ENCODE assay signal across 8 cellular contexts in the genomic region with DNA sequence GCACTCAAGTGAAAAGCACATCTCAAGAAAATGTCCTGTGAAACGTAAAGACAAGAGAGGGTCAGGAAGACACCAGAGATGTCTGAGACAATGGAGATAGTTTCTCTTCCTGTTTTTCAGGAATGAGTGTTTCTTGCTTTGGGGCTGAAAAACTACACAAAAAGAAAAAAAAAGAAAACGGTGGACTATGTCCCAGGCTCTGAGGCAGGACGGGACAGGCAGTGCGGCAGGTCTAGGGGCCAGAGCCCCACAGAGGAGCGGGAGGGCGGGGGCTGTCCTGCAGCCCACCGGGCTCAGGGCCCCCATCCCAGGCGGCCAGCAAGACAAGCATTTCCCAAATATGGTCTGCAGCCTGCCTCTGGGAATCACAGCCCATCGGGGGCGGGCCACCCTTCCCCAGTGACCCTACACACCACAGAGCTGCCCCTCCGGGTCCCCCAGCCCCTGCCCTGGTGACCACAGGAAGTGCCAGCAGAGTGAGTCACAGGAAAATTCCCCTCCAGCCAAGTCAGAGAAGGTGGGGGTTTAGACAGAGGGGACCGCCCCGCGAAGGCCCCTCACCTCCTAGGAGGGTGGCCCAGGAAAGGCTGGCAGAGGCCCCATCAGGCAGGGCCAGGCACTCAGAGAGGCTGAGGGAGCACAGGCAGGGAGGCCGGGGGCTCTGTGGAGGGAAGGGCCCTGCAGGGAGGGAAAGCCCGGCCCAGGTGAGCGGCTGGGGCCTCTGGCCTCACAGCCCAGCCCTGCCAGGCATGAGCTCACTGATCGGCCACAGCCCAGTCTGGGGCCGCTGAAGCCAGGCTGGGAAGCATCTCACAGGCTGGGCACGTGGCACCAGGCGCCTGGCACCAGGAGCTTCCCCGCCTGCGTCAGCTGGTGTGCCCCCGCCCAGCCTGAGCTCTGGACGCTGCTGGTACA. TPM values are rescaled to one million over a fixed set of nuclear protein-coding genes. Genes with fewer than 3 reads are reported as not detected.
DNase-seq lines count a peak whose midpoint lies in the region; ATAC-seq and TF ChIP-seq lines count a peak whose summit lies in the region.

No MANE protein-coding gene starts in this region.

- peak overlapping the region; percentile 96 for H3K4me3 Mint-ChIP-seq in Calu3 (ENCODE audit: low read depth, unreplicated experiment)

- H3K4me1 Mint-ChIP-seq in Calu3 (ENCODE audit: low read depth, unreplicated experiment) = peaks cover 88% of the 10 kb centered on the region

- in situ Hi-C loops in astrocyte of the spinal cord (cut with HindIII; ENCODE audit: low sequenced_read_pairs) = loop anchor here (25.0 kb wide), 1 partner anchor 142 kb away; no protein-coding TSS in a partner anchor

- intact Hi-C loops in Calu3 (cut with micrococcal nuclease; ENCODE audit: unreplicated experiment) (loop anchor here (2.0 to 5.0 kb wide), 3 partner anchors 20 to 142 kb away; no protein-coding TSS in a partner anchor), sciatic nerve (cut with DNase I) (no loop called here)

- CTCF ChIA-PET in Calu3 (lab: Charles Lee) = interaction anchor here (0.6 to 1.5 kb wide), 14 partner anchors 9 to 246 kb away, joined by 3 to 8 read pairs (median 4); a partner anchor contains a TSS

- H3K9me3 Mint-ChIP-seq in Calu3 (ENCODE audit: low read depth, unreplicated experiment) = no peaks in the 10 kb centered on the region

- no peaks in the 10 kb centered on the region for H3K27me3 Mint-ChIP-seq in Calu3 (ENCODE audit: unreplicated experiment)

- TF ChIP-seq CTCF in Calu3 (IDR thresholded peaks at IDR 0.05; ENCODE audit: unreplicated experiment) (no peak), astrocyte of the spinal cord (IDR thresholded peaks at IDR 0.05; ENCODE audit: low read depth, low read length) (no peak)

- no TSS peak for BruUV-seq in Calu3 (replicated peaks; lab: Mats Ljungman, UMichigan)

- peaks cover 97% of the 10 kb centered on the region for H3K36me3 Mint-ChIP-seq in Calu3 (ENCODE audit: insufficient read depth, unreplicated experiment)

- peak overlapping the region; percentile 93 for H3K27ac Mint-ChIP-seq in Calu3 (ENCODE audit: unreplicated experiment)

- H3K4me3 ChIP-seq in astrocyte of the spinal cord (ENCODE audit: low read depth, low read length) = no peak overlapping the region

- DNase-seq in Calu3 = peak; percentile 96
- peak; percentile 99 for DNase-seq in astrocyte of the spinal cord (ENCODE audit: low read depth, low spot score)
- peak; percentile 93 to 98 for DNase-seq in hippocampal formation (lab: John Stamatoyannopoulos, UW)
- peak; percentile 85 for DNase-seq in sciatic nerve (ENCODE audit: low spot score)
- no peak for DNase-seq in OCI-M2 (lab: John Stamatoyannopoulos, UW; ENCODE audit: unreplicated experiment)
- DNase-seq in stimulated activated CD4-positive, alpha-beta T cell treated with anti-CD3 and anti-CD28 coated beads, Interleukin-12 subunit alpha, Interleukin-12 subunit beta, amount 100 ng/mL, for 4 hours = no peak

- peak; percentile 52 for ATAC-seq in HG03432 (IDR thresholded peaks at IDR 0.05; ENCODE audit: unreplicated experiment)
- ATAC-seq in sciatic nerve = peak; percentile 80
- ATAC-seq in HG03439 (IDR thresholded peaks at IDR 0.05; ENCODE audit: unreplicated experiment) = no peak

RNA-seq across cellular contexts. Expression of a gene that starts 6.3 kb away (rescaled TPM):
- total RNA-seq in Calu3 (2022) = 153 and 168 TPM in 2 replicates
- 71.7 TPM for total RNA-seq in sciatic nerve

RNA-seq across cellular contexts. Expression of a gene that starts 26.3 kb away (rescaled TPM):
- total RNA-seq in Calu3 (2022) = not detected in 2 replicates
- 2.7 TPM for total RNA-seq in sciatic nerve

RNA-seq across cellular contexts. Expression of a gene that starts 38.1 kb away (rescaled TPM):
- total RNA-seq in Calu3 (2022) = 0.76 TPM in 1 of 2 replicates, not detected in the other
- 7.3 TPM for total RNA-seq in sciatic nerve

Comparison
In these comparisons a context has a peak if more than half of its experiments do, and no peak if none do; other contexts are left out.
1. DNase-seq: peak in Calu3 (single experiment), astrocyte of the spinal cord (single experiment), hippocampal formation (2 of 2) and sciatic nerve (single experiment); none in OCI-M2 (single experiment) and stimulated activated CD4-positive, alpha-beta T cell treated with anti-CD3 and anti-CD28 coated beads, Interleukin-12 subunit alpha, Interleukin-12 subunit beta, amount 100 ng/mL, for 4 hours (single experiment).